Comparison of ENCODE assay signal across 9 cellular contexts in genomic region chr17:2405247-2405926, GRCh38. TPM values are rescaled to one million over a fixed set of nuclear protein-coding genes. Genes with fewer than 3 reads are reported as not detected.
A peak's percentile ranks its signal among the peaks of the same experiment; 100 is the strongest.
DNase-seq lines count a peak whose midpoint lies in the region; ATAC-seq and TF ChIP-seq lines count a peak whose summit lies in the region.
"Had no signal": no experiment of that assay in that cellular context is flagged by ENCODE, and none has a peak within 500 bp of the region (broad histone marks: within the 10 kb centered on the region; RNA-seq: fewer than 3 reads in every experiment).

No MANE protein-coding gene starts in this region.

- 81% methylated on average over 14 of the region's 14 CpGs for WGBS in SK-N-SH (ENCODE audit: low lambda C conversion rate)
- 69% methylated on average over 14 of the region's 14 CpGs for WGBS in hepatocyte (ENCODE audit: low lambda C conversion rate, missing lambda C conversion rate)
- 67% methylated on average over 14 of the region's 14 CpGs for WGBS in suprapubic skin

- H3K9me3 Mint-ChIP-seq in activated T-helper 2 cell treated with anti-CD3 and anti-CD28 coated beads, Interferon-gamma antibody, Interleukin-2, Interleukin-4, amounts not matched to agents 10 μg/mL and 5 μg/mL and 100 μg/mL, durations not matched to agents 14 hours and 24 hours and 36 hours: no peaks in the 10 kb centered on the region
- no peaks in the 10 kb centered on the region for H3K9me3 Mint-ChIP-seq in T-cell

- H3K27ac ChIP-seq in SK-N-SH (ENCODE audit: low read depth in 2 of 2, low read length in 1 of 2): peak overlapping the region in 1 of 2 experiments; percentile 88; a peak in 2 of 4 replicates
- peak overlapping the region; percentile 94 for H3K27ac ChIP-seq in hepatocyte
- peak overlapping the region; percentile 92 for H3K27ac ChIP-seq in suprapubic skin

- H3K9me3 ChIP-seq in SK-N-SH (no peaks in the 10 kb centered on the region), hepatocyte (ENCODE audit: low read depth) (no peaks in the 10 kb centered on the region), suprapubic skin (no peaks in the 10 kb centered on the region)

- H3K36me3 ChIP-seq in SK-N-SH (replicated peaks in 1 of 2; ENCODE audit: control insufficient read depth in 1 of 2, insufficient read depth in 2 of 2, low read length in 1 of 2) (no peaks in the 10 kb centered on the region), hepatocyte (replicated peaks; ENCODE audit: insufficient read depth, low read depth) (no peaks in the 10 kb centered on the region), suprapubic skin (no peaks in the 10 kb centered on the region)

- DNase-seq in SK-N-SH (no peak), hepatocyte (ENCODE audit: low spot score) (peak; percentile 53), suprapubic skin (ENCODE audit: low spot score in 2 of 2) (peak in 1 of 2 donors; percentile 70), GM10248 (ENCODE audit: extremely low spot score) (no peak), T-cell (no peak)
- DNase-seq in activated T-helper 2 cell treated with anti-CD3 and anti-CD28 coated beads, Interferon-gamma antibody, Interleukin-2, Interleukin-4, amounts not matched to agents 10 μg/mL and 5 μg/mL and 100 μg/mL, durations not matched to agents 14 hours and 24 hours and 36 hours (ENCODE audit: low spot score): no peak
- DNase-seq in stimulated activated CD4-positive, alpha-beta T cell treated with anti-CD3 and anti-CD28 coated beads, Interleukin-4, amount 100 ng/mL, for 1 hour: no peak
- DNase-seq: activated gamma-delta T cell treated with Interleukin-2 at 50 U/mL for 16 hours had no signal

- H3K4me3 Mint-ChIP-seq in activated T-helper 2 cell treated with anti-CD3 and anti-CD28 coated beads, Interferon-gamma antibody, Interleukin-2, Interleukin-4, amounts not matched to agents 10 μg/mL and 5 μg/mL and 100 μg/mL, durations not matched to agents 14 hours and 24 hours and 36 hours (ENCODE audit: low read depth): no peak overlapping the region
- no peak overlapping the region for H3K4me3 Mint-ChIP-seq in T-cell

- H4K20me1 ChIP-seq in SK-N-SH (ENCODE audit: insufficient read depth) (no peaks in the 10 kb centered on the region), hepatocyte (ENCODE audit: insufficient read depth, poor library complexity, severe bottlenecking) (no peaks in the 10 kb centered on the region)

- no peak for TF ChIP-seq CTCF in SK-N-SH (IDR thresholded peaks at IDR 0.05)
- TF ChIP-seq CTCF in hepatocyte (IDR thresholded peaks at IDR 0.05; ENCODE audit: poor library complexity): no peak
- TF ChIP-seq CTCF in suprapubic skin (IDR thresholded peaks at IDR 0.05): no peak
- TF ChIP-seq CTCF in GM10248 (IDR thresholded peaks at IDR 0.05; ENCODE audit: control extremely low read depth, extremely low read depth, low read depth, missing control alignments): no peak

- CTCF ChIA-PET in SK-N-SH (lab: Yijun Ruan, JAX): interaction anchor here (7.5 to 27.8 kb wide), 2 partner anchors 11 to 29 kb away, joined by 71 to 654 read pairs; no protein-coding TSS in a partner anchor
- CTCF ChIA-PET in GM10248 (lab: Yijun Ruan, JAX): interaction anchor here (6.9 to 11.6 kb wide), 2 partner anchors 11 to 23 kb away, joined by 37 to 75 read pairs; no protein-coding TSS in a partner anchor
- CTCF ChIA-PET in T-cell (lab: Charles Lee): interaction anchor here in 1 of 2 donors (0.7 kb wide), 1 partner anchor 194 kb away, joined by 3 read pairs; no protein-coding TSS in a partner anchor

- POLR2A ChIA-PET in SK-N-SH (lab: Yijun Ruan, JAX): no interaction called here
- POLR2A ChIA-PET in GM10248 (lab: Yijun Ruan, JAX): no interaction called here
- POLR2A ChIA-PET in T-cell (lab: Charles Lee): no interaction called here

- H2AFZ ChIP-seq in SK-N-SH (ENCODE audit: low read depth) (no peak overlapping the region), hepatocyte (no peak overlapping the region)

- ATAC-seq in SK-N-SH treated with all-trans-retinoic acid at 6 μM for 48 hours: no peak
- ATAC-seq in T-cell (replicated peaks in 1 of 4): no peak

- TF ChIP-seq EP300 in SK-N-SH (IDR thresholded peaks at IDR 0.05; ENCODE audit: borderline replicate concordance in 1 of 2, low read depth in 1 of 2, low read length in 1 of 2) (no peak), suprapubic skin (IDR thresholded peaks at IDR 0.05) (no peak)

- H3K9ac ChIP-seq in SK-N-SH: 0 out of 2 replicates have a peak overlapping the region, but pooled peaks have one; percentile 2

- H3K27me3 ChIP-seq in SK-N-SH (ENCODE audit: insufficient read depth): no peaks in the 10 kb centered on the region
- H3K27me3 ChIP-seq in hepatocyte: no peaks in the 10 kb centered on the region
- no peaks in the 10 kb centered on the region for H3K27me3 ChIP-seq in suprapubic skin

- no peaks in the 10 kb centered on the region for H3K27me3 Mint-ChIP-seq in activated T-helper 2 cell treated with anti-CD3 and anti-CD28 coated beads, Interferon-gamma antibody, Interleukin-2, Interleukin-4, amounts not matched to agents 10 μg/mL and 5 μg/mL and 100 μg/mL, durations not matched to agents 14 hours and 24 hours and 36 hours (ENCODE audit: low read depth)
- no peaks in the 10 kb centered on the region for H3K27me3 Mint-ChIP-seq in T-cell

- H3K4me2 ChIP-seq in SK-N-SH (peak overlapping the region; percentile 36), hepatocyte (peak overlapping the region; percentile 20)

- H3K27ac Mint-ChIP-seq in activated T-helper 2 cell treated with anti-CD3 and anti-CD28 coated beads, Interferon-gamma antibody, Interleukin-2, Interleukin-4, amounts not matched to agents 10 μg/mL and 5 μg/mL and 100 μg/mL, durations not matched to agents 14 hours and 24 hours and 36 hours: peak overlapping the region; percentile 26
- H3K27ac Mint-ChIP-seq in T-cell: peak overlapping the region in 1 of 2 donors; percentile 1

- intact Hi-C loops in activated T-helper 2 cell treated with anti-CD3 and anti-CD28 coated beads, Interferon-gamma antibody, Interleukin-2, Interleukin-4, amounts not matched to agents 10 μg/mL and 5 μg/mL and 100 μg/mL, durations not matched to agents 14 hours and 24 hours and 36 hours (cut with micrococcal nuclease): no loop called here

- peaks cover 43% of the 10 kb centered on the region for H3F3A ChIP-seq in SK-N-SH (replicated peaks; ENCODE audit: insufficient read depth)

- peaks cover 23 to 37% of the 10 kb centered on the region in 2 experiments; a peak in 3 of 4 replicates for H3K4me1 ChIP-seq in SK-N-SH (ENCODE audit: control insufficient read depth in 1 of 2, insufficient read depth in 2 of 2, low read depth in 1 of 2, low read length in 1 of 2)
- H3K4me1 ChIP-seq in hepatocyte (ENCODE audit: insufficient read depth): peaks cover 26% of the 10 kb centered on the region
- H3K4me1 ChIP-seq in suprapubic skin: peaks cover 60% of the 10 kb centered on the region

- TF ChIP-seq RAD21 in SK-N-SH (IDR thresholded peaks at IDR 0.05; ENCODE audit: low read length): no peak

- H3K4me1 Mint-ChIP-seq in activated T-helper 2 cell treated with anti-CD3 and anti-CD28 coated beads, Interferon-gamma antibody, Interleukin-2, Interleukin-4, amounts not matched to agents 10 μg/mL and 5 μg/mL and 100 μg/mL, durations not matched to agents 14 hours and 24 hours and 36 hours (ENCODE audit: low read depth): peaks cover 31% of the 10 kb centered on the region
- peaks cover 11 to 32% (median 23%) of the 10 kb centered on the region in 3 donors for H3K4me1 Mint-ChIP-seq in T-cell

- H3K9me2 ChIP-seq in SK-N-SH (no peaks in the 10 kb centered on the region), hepatocyte (replicated peaks; ENCODE audit: insufficient read depth) (no peaks in the 10 kb centered on the region)

- TF ChIP-seq POLR2A in suprapubic skin (IDR thresholded peaks at IDR 0.05): no peak

- H3K4me3 ChIP-seq in SK-N-SH (ENCODE audit: low read depth in 2 of 2, low read length in 1 of 2): no peak overlapping the region
- no peak overlapping the region for H3K4me3 ChIP-seq in hepatocyte
- no peak overlapping the region for H3K4me3 ChIP-seq in suprapubic skin

- H3K79me2 ChIP-seq in SK-N-SH (ENCODE audit: insufficient read depth) (peaks cover 4% of the 10 kb centered on the region), hepatocyte (peaks cover 3% of the 10 kb centered on the region)

- peaks cover 14% of the 10 kb centered on the region for H3K36me3 Mint-ChIP-seq in activated T-helper 2 cell treated with anti-CD3 and anti-CD28 coated beads, Interferon-gamma antibody, Interleukin-2, Interleukin-4, amounts not matched to agents 10 μg/mL and 5 μg/mL and 100 μg/mL, durations not matched to agents 14 hours and 24 hours and 36 hours (ENCODE audit: low read depth)
- H3K36me3 Mint-ChIP-seq in T-cell: no peaks in the 10 kb centered on the region

TF ChIP-seq in SK-N-SH, 30 proteins besides CTCF, POLR2A, EP300 and RAD21:
- TF ChIP-seq TCF12 (IDR thresholded peaks at IDR 0.05) (peak; percentile 31; the same call in 1 of the 2 replicates), JUND (IDR thresholded peaks at IDR 0.05) (peak; percentile 21; the same call in 1 of the 2 replicates), FOSL2 (IDR thresholded peaks at IDR 0.05; ENCODE audit: borderline replicate concordance, low read depth) (peak; percentile 32; the same call in 1 of the 2 replicates), RCOR1 (IDR thresholded peaks at IDR 0.05; ENCODE audit: low read length) (no peak)

RNA-seq across cellular contexts. Expression of gene MNT, which starts 4.5 kb away (rescaled TPM):
- 7.1 and 7.4 TPM in 2 replicates for polyA plus RNA-seq in SK-N-SH (2012; rRNA removed)
- 3.2 and 4.4 TPM in 2 replicates for polyA plus RNA-seq in SK-N-SH (2012; cell fraction: cytosol; rRNA removed)
- polyA plus RNA-seq in SK-N-SH (2012; cell fraction: nucleus; rRNA removed): 50.2 and 76.3 TPM in 2 replicates
- total RNA-seq in activated T-helper 2 cell treated with anti-CD3 and anti-CD28 coated beads, Interferon-gamma antibody, Interleukin-2, Interleukin-4, amounts not matched to agents 10 μg/mL and 5 μg/mL and 100 μg/mL, durations not matched to agents 14 hours and 24 hours and 36 hours: 28.1 and 30.4 TPM in 2 replicates
- total RNA-seq in hepatocyte: 4.9 and 11.2 TPM in 2 replicates
- 8.9 and 9.9 TPM in 2 replicates for polyA plus RNA-seq in hepatocyte
- 10 to 100 TPM; 20.9 to 50.0 (median 44.1) TPM for total RNA-seq in suprapubic skin
- total RNA-seq in T-cell: 10 to 100 TPM; 43.0 to 97.8 (median 58.2) TPM
